8 cellular contexts compared by ENCODE assay signal in the genomic region with DNA sequence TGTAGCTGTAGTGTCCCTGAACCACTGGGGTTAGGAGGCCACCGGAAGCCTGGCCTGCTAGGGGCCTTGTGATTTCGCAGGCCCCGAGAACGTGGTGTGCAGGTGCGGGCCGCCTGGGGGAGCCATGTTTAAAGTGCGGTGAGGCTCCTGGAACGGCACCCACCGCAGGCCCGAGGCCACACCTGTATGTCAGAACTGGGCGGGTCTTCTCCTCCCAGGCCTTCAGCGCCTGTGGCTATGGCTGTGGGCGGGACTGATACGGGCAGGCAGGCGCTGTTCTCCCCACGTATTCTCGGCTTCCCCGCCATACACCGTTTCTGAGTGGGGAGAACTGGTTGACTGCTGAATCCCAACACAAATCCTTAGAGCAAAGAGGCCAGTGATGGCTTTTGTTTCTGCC.
A peak's percentile ranks its signal among the peaks of the same experiment; 100 is the strongest.
DNase-seq lines count a peak whose midpoint lies in the region; ATAC-seq and TF ChIP-seq lines count a peak whose summit lies in the region.
"Had no signal": no experiment of that assay in that cellular context is flagged by ENCODE, and none has a peak within 500 bp of the region (broad histone marks: within the 10 kb centered on the region; RNA-seq: fewer than 3 reads in every experiment).

No MANE protein-coding gene starts in this region.

- no peak overlapping the region for H3K27ac Mint-ChIP-seq in chondrocyte (ENCODE audit: unreplicated experiment)

- no peaks in the 10 kb centered on the region for H3K9me3 Mint-ChIP-seq in chondrocyte (ENCODE audit: low read depth)

- peaks cover 10% of the 10 kb centered on the region for H3K36me3 Mint-ChIP-seq in chondrocyte (ENCODE audit: low read depth)

- H3K4me3 Mint-ChIP-seq in chondrocyte (ENCODE audit: unreplicated experiment): no peak overlapping the region

- peak; percentile 46 for ATAC-seq in HG03520 (IDR thresholded peaks at IDR 0.05; ENCODE audit: unreplicated experiment)

- no peaks in the 10 kb centered on the region for H3K27me3 Mint-ChIP-seq in chondrocyte (ENCODE audit: low read depth)

- H3K4me1 Mint-ChIP-seq in chondrocyte (ENCODE audit: low read depth): no peaks in the 10 kb centered on the region

- DNase-seq in T1000 (lab: John Stamatoyannopoulos, UW) (peak; percentile 51), chondrocyte (ENCODE audit: low spot score) (peak; percentile 63), NCI-H2029 treated with DMSO at 0.1 percent for 48 hours (lab: John Stamatoyannopoulos, UW) (no peak), NCI-H446 (lab: John Stamatoyannopoulos, UW) (no peak)
- peak; percentile 28 to 64 for DNase-seq in stimulated activated CD4-positive, alpha-beta T cell treated with anti-CD3 and anti-CD28 coated beads, Interleukin-4, amount 100 ng/mL, for 48 hours (ENCODE audit: low read depth in 2 of 2)
- DNase-seq in effector CD8-positive, alpha-beta T cell (lab: John Stamatoyannopoulos, UW): no peak
- DNase-seq: Karpas-422 had no signal

- TF ChIP-seq CTCF in chondrocyte (IDR thresholded peaks at IDR 0.05): no peak

Comparison
In these comparisons a context has a peak if more than half of its experiments do, and no peak if none do; other contexts are left out.
1. DNase-seq: peak in T1000 (single experiment), chondrocyte (single experiment) and stimulated activated CD4-positive, alpha-beta T cell treated with anti-CD3 and anti-CD28 coated beads, Interleukin-4, amount 100 ng/mL, for 48 hours (2 of 2); none in NCI-H2029 treated with DMSO at 0.1 percent for 48 hours (single experiment), effector CD8-positive, alpha-beta T cell (single experiment) and NCI-H446 (0 of 2).